15 cellular contexts compared by ENCODE assay signal in genomic region chrX:24203072-24203808, GRCh38. TPM values are rescaled to one million over a fixed set of nuclear protein-coding genes. Genes with fewer than 3 reads are reported as not detected.
DNase-seq lines count a peak whose midpoint lies in the region; ATAC-seq, FAIRE-seq and TF ChIP-seq lines count a peak whose summit lies in the region.
"Had no signal": no experiment of that assay in that cellular context is flagged by ENCODE, and none has a peak within 500 bp of the region (broad histone marks: within the 10 kb centered on the region; RNA-seq: fewer than 3 reads in every experiment).

No MANE protein-coding gene starts in this region.

- no peak for DNase-seq in activated T-cell treated with anti-CD3 and anti-CD28 coated beads, Interleukin-2, amount 50 U/mL, for 24 hours
- DNase-seq in activated T-cell treated with anti-CD3 and anti-CD28 coated beads for 4 hours = no peak
- DNase-seq in GM18507 (ENCODE audit: extremely low spot score, insufficient read length, low read depth) = no peak
- no peak for DNase-seq in activated naive CD8-positive, alpha-beta T cell treated with anti-CD3 and anti-CD28 coated beads for 36 hours
- DNase-seq in nephron progenitor cell = no peak
- DNase-seq in MV-4-11 (lab: John Stamatoyannopoulos, UW) = no peak
- no peak for DNase-seq in occipital lobe (lab: John Stamatoyannopoulos, UW)
- DNase-seq: amniotic stem cell, Caco-2, foreskin keratinocyte, left lung, NCI-H1105, testis had no signal

- peak; percentile 39 for FAIRE-seq in GM18507 (lab: Jason Lieb, UNC)

- ATAC-seq in HG03097 (IDR thresholded peaks at IDR 0.05; ENCODE audit: low FRiP score, unreplicated experiment) = no peak
- ATAC-seq: foreskin keratinocyte, left lung, Panc1 had no signal

- no peak overlapping the region for H3K4me3 Mint-ChIP-seq in activated T-cell treated with anti-CD3 and anti-CD28 coated beads, Interleukin-2, amount 50 U/mL, for 24 hours
- no peak overlapping the region for H3K4me3 Mint-ChIP-seq in activated naive CD8-positive, alpha-beta T cell treated with anti-CD3 and anti-CD28 coated beads for 36 hours
- H3K4me3 Mint-ChIP-seq in nephron progenitor cell = no peak overlapping the region

- no peaks in the 10 kb centered on the region for H3K9me3 Mint-ChIP-seq in activated T-cell treated with anti-CD3 and anti-CD28 coated beads, Interleukin-2, amount 50 U/mL, for 24 hours
- no peaks in the 10 kb centered on the region for H3K9me3 Mint-ChIP-seq in activated naive CD8-positive, alpha-beta T cell treated with anti-CD3 and anti-CD28 coated beads for 36 hours
- no peaks in the 10 kb centered on the region for H3K9me3 Mint-ChIP-seq in nephron progenitor cell

- peaks cover 58% of the 10 kb centered on the region for H3K4me1 Mint-ChIP-seq in activated T-cell treated with anti-CD3 and anti-CD28 coated beads, Interleukin-2, amount 50 U/mL, for 24 hours (ENCODE audit: low read depth)
- H3K4me1 Mint-ChIP-seq in activated naive CD8-positive, alpha-beta T cell treated with anti-CD3 and anti-CD28 coated beads for 36 hours = peaks cover 41% of the 10 kb centered on the region
- peaks cover 13% of the 10 kb centered on the region for H3K4me1 Mint-ChIP-seq in nephron progenitor cell

- H3K27me3 Mint-ChIP-seq in activated T-cell treated with anti-CD3 and anti-CD28 coated beads, Interleukin-2, amount 50 U/mL, for 24 hours = no peaks in the 10 kb centered on the region
- H3K27me3 Mint-ChIP-seq in activated naive CD8-positive, alpha-beta T cell treated with anti-CD3 and anti-CD28 coated beads for 36 hours = no peaks in the 10 kb centered on the region
- no peaks in the 10 kb centered on the region for H3K27me3 Mint-ChIP-seq in nephron progenitor cell (ENCODE audit: low read depth, poor library complexity)

- H3K36me3 Mint-ChIP-seq in activated T-cell treated with anti-CD3 and anti-CD28 coated beads, Interleukin-2, amount 50 U/mL, for 24 hours (ENCODE audit: low read depth) = peaks cover 79% of the 10 kb centered on the region
- peaks cover 25% of the 10 kb centered on the region for H3K36me3 Mint-ChIP-seq in activated naive CD8-positive, alpha-beta T cell treated with anti-CD3 and anti-CD28 coated beads for 36 hours
- peaks cover 51% of the 10 kb centered on the region for H3K36me3 Mint-ChIP-seq in nephron progenitor cell (ENCODE audit: low read depth)

- peak overlapping the region; percentile 82 for H3K27ac Mint-ChIP-seq in activated T-cell treated with anti-CD3 and anti-CD28 coated beads, Interleukin-2, amount 50 U/mL, for 24 hours
- H3K27ac Mint-ChIP-seq in activated naive CD8-positive, alpha-beta T cell treated with anti-CD3 and anti-CD28 coated beads for 36 hours = peak overlapping the region; percentile 2
- peak overlapping the region; percentile 32 for H3K27ac Mint-ChIP-seq in nephron progenitor cell

- TF ChIP-seq CTCF in nephron progenitor cell (IDR thresholded peaks at IDR 0.05) = no peak

RNA-seq across cellular contexts. Expression of gene ZFX, which starts 53.7 kb away (rescaled TPM):
- 10 to 100 TPM; 35.0 to 37.2 TPM for total RNA-seq in activated naive CD8-positive, alpha-beta T cell treated with anti-CD3 and anti-CD28 coated beads for 36 hours
- total RNA-seq in occipital lobe = 72.2 TPM

Comparison
In these comparisons a context has a peak if more than half of its experiments do, and no peak if none do; other contexts are left out.
1. H3K27ac Mint-ChIP-seq: peak in every context shown above with its lines; median percentile 82 in activated T-cell treated with anti-CD3 and anti-CD28 coated beads, Interleukin-2, amount 50 U/mL, for 24 hours; 32 in nephron progenitor cell; 2 in activated naive CD8-positive, alpha-beta T cell treated with anti-CD3 and anti-CD28 coated beads for 36 hours.